In the genomic region with DNA sequence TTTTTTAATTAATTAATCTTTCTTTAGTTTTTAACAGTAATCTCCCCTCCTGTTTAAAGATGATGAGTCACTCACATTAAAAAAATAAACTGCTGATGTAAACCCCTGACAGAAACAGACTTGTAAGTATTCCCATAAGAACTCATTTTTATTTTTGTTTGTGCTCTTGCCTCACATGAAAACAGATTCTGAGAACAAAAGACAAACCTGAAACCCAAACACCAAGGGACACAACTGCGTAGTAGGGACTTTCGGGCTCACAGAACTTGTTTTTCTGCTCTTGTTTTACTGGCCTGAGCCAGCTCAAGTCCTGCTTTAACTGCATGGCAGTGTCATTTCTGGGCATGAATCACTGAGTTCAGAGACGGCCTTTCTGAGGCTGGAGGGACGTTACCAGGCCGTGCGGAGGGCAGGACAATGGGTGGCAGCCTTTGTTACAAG, we compare ENCODE assay signal across 8 cellular contexts.
DNase-seq lines count a peak whose midpoint lies in the region; ATAC-seq and TF ChIP-seq lines count a peak whose summit lies in the region.

No MANE protein-coding gene starts in this region.

- TF ChIP-seq CTCF in 22Rv1 (IDR thresholded peaks at IDR 0.05) (no peak), heart left ventricle (IDR thresholded peaks at IDR 0.05) (no peak)

- no peaks in the 10 kb centered on the region for H3K27me3 ChIP-seq in HUES48 (ENCODE audit: control insufficient read depth, insufficient read depth, low read length)
- H3K27me3 ChIP-seq in heart left ventricle: no peaks in the 10 kb centered on the region

- H3K36me3 ChIP-seq in HUES48 (ENCODE audit: control insufficient read depth, insufficient read depth, low read length): peaks cover 20% of the 10 kb centered on the region
- peaks cover 0 to 56% (median 49%) of the 10 kb centered on the region in 9 donors for H3K36me3 ChIP-seq in heart left ventricle

- 0 out of 2 replicates have a peak overlapping the region, but pooled peaks have one; percentile 0 for H3K9ac ChIP-seq in HUES48 (ENCODE audit: low read depth, low read length)

- H3K4me1 ChIP-seq in HUES48 (ENCODE audit: control insufficient read depth, insufficient read depth, low read length) (peaks cover 29% of the 10 kb centered on the region), heart left ventricle (peaks cover 6 to 62% (median 45%) of the 10 kb centered on the region in 12 donors)

- ATAC-seq in GM18870 (IDR thresholded peaks at IDR 0.05; ENCODE audit: unreplicated experiment): peak; percentile 66
- peak; percentile 56 to 81 (median 76) for ATAC-seq in heart left ventricle

- H3K27ac ChIP-seq in 22Rv1: peak overlapping the region; percentile 38
- H3K27ac ChIP-seq in HUES48 (ENCODE audit: low read depth, low read length): peak overlapping the region; percentile 48
- peak overlapping the region; percentile 75 for H3K27ac ChIP-seq in adipose tissue (ENCODE audit: low read depth, low read length)
- H3K27ac ChIP-seq in heart left ventricle: peak overlapping the region; percentile 72 to 92 (median 85)

- TF ChIP-seq POLR2A in heart left ventricle (IDR thresholded peaks at IDR 0.05): no peak

- DNase-seq in heart left ventricle (peak in 3 of 5 donors; percentile 35 to 43 (median 40)), posterior vena cava (ENCODE audit: low spot score) (peak; percentile 82), activated gamma-delta T cell (lab: John Stamatoyannopoulos, UW) (no peak)
- no peak for DNase-seq in effector CD8-positive, alpha-beta T cell (lab: John Stamatoyannopoulos, UW)

- intact Hi-C loops in heart left ventricle (cut with DNase I) (no loop called here), posterior vena cava (cut with DNase I) (loop anchor here in 1 of 2 donors (2.0 kb wide), 1 partner anchor 68 kb away; no protein-coding TSS in a partner anchor)

- 43 to 57% (median 49%) methylated on average over 6 of the region's 6 CpGs for WGBS in adipose tissue, 3 donors
- WGBS in heart left ventricle, 4 donors: 18 to 44% (median 26%) methylated on average over 6 of the region's 6 CpGs

- H3K4me3 ChIP-seq in HUES48 (ENCODE audit: low read depth, low read length) (no peak overlapping the region), heart left ventricle (peak overlapping the region in 3 of 12 donors; percentile 4 to 22 (median 14))

- H3K9me3 ChIP-seq in HUES48 (ENCODE audit: control insufficient read depth, insufficient read depth, low read length) (no peaks in the 10 kb centered on the region), heart left ventricle (no peaks in the 10 kb centered on the region)

Comparison
In these comparisons a context has a peak if more than half of its experiments do, and no peak if none do; other contexts are left out.
1. DNase-seq: peak in heart left ventricle (3 of 5) and posterior vena cava (single experiment); none in activated gamma-delta T cell (single experiment) and effector CD8-positive, alpha-beta T cell (single experiment).
2. Peak in every context shown above with its lines, with median percentiles within 50 percentile points of each other: H3K27ac ChIP-seq.